In the genomic region with DNA sequence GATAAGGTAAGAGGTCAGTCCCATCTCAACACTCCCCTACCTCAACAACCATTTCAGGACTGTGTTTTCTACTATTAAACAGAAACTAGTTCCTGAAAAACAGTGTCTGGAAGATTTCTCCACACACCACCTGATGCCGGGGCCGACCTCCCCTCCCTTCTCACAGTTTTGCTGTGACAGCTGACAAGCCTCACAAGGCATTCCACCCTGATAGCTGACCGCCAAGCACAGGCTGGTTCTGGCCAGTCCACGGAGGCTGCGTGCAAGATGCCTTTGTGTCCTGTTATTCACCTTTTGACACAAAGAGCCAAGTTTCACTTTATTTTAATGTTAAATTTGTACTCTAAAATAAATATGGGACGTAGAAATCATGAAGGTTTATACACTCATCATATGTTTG, we compare ENCODE assay signal across 27 cellular contexts.
DNase-seq lines count a peak whose midpoint lies in the region; ATAC-seq and TF ChIP-seq lines count a peak whose summit lies in the region.
"Had no signal": no experiment of that assay in that cellular context is flagged by ENCODE, and none has a peak within 500 bp of the region (broad histone marks: within the 10 kb centered on the region; RNA-seq: fewer than 3 reads in every experiment).

No MANE protein-coding gene starts in this region.

- no peak overlapping the region for H3K27ac ChIP-seq in upper lobe of left lung
- H3K27ac ChIP-seq: brain microvascular endothelial cell, colonic mucosa, esophagus muscularis mucosa, gastrocnemius medialis, psoas muscle, tibial artery had no signal

- no peak overlapping the region for H3K4me3 Mint-ChIP-seq in activated naive CD4-positive, alpha-beta T cell treated with anti-CD3 and anti-CD28 coated beads, Interleukin-2, amount 50 U/mL, for 24 hours
- H3K4me3 Mint-ChIP-seq in activated naive CD4-positive, alpha-beta T cell treated with anti-CD3 and anti-CD28 coated beads for 36 hours, result no peak overlapping the region
- H3K4me3 Mint-ChIP-seq: activated B cell treated with CpG ODN at 0.5 μM for 24 hours; activated CD4-positive, alpha-beta memory T cell treated with anti-CD3 and anti-CD28 coated beads for 36 hours; activated naive CD8-positive, alpha-beta T cell treated with anti-CD3 and anti-CD28 coated beads, Interleukin-2, amount 50 U/mL, for 24 hours; effector memory CD8-positive, alpha-beta T cell; nephron had no signal

- WGBS in upper lobe of left lung, 2 donors, result 50 to 77% methylated on average over 6 of the region's 6 CpGs

- peak overlapping the region; percentile 23 for H3K27ac Mint-ChIP-seq in activated naive CD4-positive, alpha-beta T cell treated with anti-CD3 and anti-CD28 coated beads, Interleukin-2, amount 50 U/mL, for 24 hours
- no peak overlapping the region for H3K27ac Mint-ChIP-seq in activated naive CD4-positive, alpha-beta T cell treated with anti-CD3 and anti-CD28 coated beads for 36 hours
- H3K27ac Mint-ChIP-seq: activated B cell treated with CpG ODN at 0.5 μM for 24 hours; activated CD4-positive, alpha-beta memory T cell treated with anti-CD3 and anti-CD28 coated beads for 36 hours; activated naive CD8-positive, alpha-beta T cell treated with anti-CD3 and anti-CD28 coated beads, Interleukin-2, amount 50 U/mL, for 24 hours; effector memory CD8-positive, alpha-beta T cell had no signal

- peak overlapping the region; percentile 59 for H2AFZ ChIP-seq in neuron (ENCODE audit: low read depth, low read length)

- H3K27me3 ChIP-seq in neuron (ENCODE audit: insufficient read depth, low read length) (no peaks in the 10 kb centered on the region), upper lobe of left lung (no peaks in the 10 kb centered on the region), HAP-1 (ENCODE audit: low read depth) (no peaks in the 10 kb centered on the region)
- H3K27me3 ChIP-seq: brain microvascular endothelial cell, colonic mucosa, esophagus muscularis mucosa, gastrocnemius medialis, tibial artery had no signal

- ATAC-seq in left cardiac atrium (peak; percentile 40 to 77), upper lobe of left lung (ENCODE audit: low FRiP score in 2 of 2) (no peak), HG03520 (IDR thresholded peaks at IDR 0.05; ENCODE audit: unreplicated experiment) (no peak)
- ATAC-seq: activated naive CD8-positive, alpha-beta T cell treated with anti-CD3 and anti-CD28 coated beads, Interleukin-2, amount 50 U/mL, for 24 hours; effector memory CD8-positive, alpha-beta T cell; gastrocnemius medialis; psoas muscle had no signal

- no peaks in the 10 kb centered on the region for H3K9me3 ChIP-seq in neuron (ENCODE audit: low read length)
- no peaks in the 10 kb centered on the region for H3K9me3 ChIP-seq in upper lobe of left lung
- H3K9me3 ChIP-seq in HAP-1, result no peaks in the 10 kb centered on the region
- H3K9me3 ChIP-seq: colonic mucosa, esophagus muscularis mucosa, gastrocnemius medialis, psoas muscle, SK-N-SH, tibial artery had no signal

- H3K36me3 ChIP-seq in neuron (ENCODE audit: insufficient read depth, low read length) (no peaks in the 10 kb centered on the region), upper lobe of left lung (no peaks in the 10 kb centered on the region), HAP-1 (replicated peaks) (no peaks in the 10 kb centered on the region)
- H3K36me3 ChIP-seq: brain microvascular endothelial cell, colonic mucosa, esophagus muscularis mucosa, gastrocnemius medialis, tibial artery had no signal

- no peak for TF ChIP-seq EP300 in upper lobe of left lung (IDR thresholded peaks at IDR 0.05)

- no peaks in the 10 kb centered on the region for H3K4me1 Mint-ChIP-seq in activated naive CD4-positive, alpha-beta T cell treated with anti-CD3 and anti-CD28 coated beads, Interleukin-2, amount 50 U/mL, for 24 hours
- H3K4me1 Mint-ChIP-seq in activated naive CD4-positive, alpha-beta T cell treated with anti-CD3 and anti-CD28 coated beads for 36 hours (ENCODE audit: low read depth), result no peaks in the 10 kb centered on the region
- H3K4me1 Mint-ChIP-seq: activated B cell treated with CpG ODN at 0.5 μM for 24 hours; activated naive CD8-positive, alpha-beta T cell treated with anti-CD3 and anti-CD28 coated beads, Interleukin-2, amount 50 U/mL, for 24 hours had no signal

- no peaks in the 10 kb centered on the region for H3K4me1 ChIP-seq in neuron (ENCODE audit: insufficient read depth, low read length)
- H3K4me1 ChIP-seq in upper lobe of left lung, result no peaks in the 10 kb centered on the region
- peaks cover 7% of the 10 kb centered on the region; the same call in 1 of the 2 replicates for H3K4me1 ChIP-seq in HAP-1
- H3K4me1 ChIP-seq: colonic mucosa, esophagus muscularis mucosa, gastrocnemius medialis, psoas muscle, tibial artery had no signal

- no peaks in the 10 kb centered on the region for H3K27me3 Mint-ChIP-seq in activated naive CD4-positive, alpha-beta T cell treated with anti-CD3 and anti-CD28 coated beads, Interleukin-2, amount 50 U/mL, for 24 hours
- no peaks in the 10 kb centered on the region for H3K27me3 Mint-ChIP-seq in activated naive CD4-positive, alpha-beta T cell treated with anti-CD3 and anti-CD28 coated beads for 36 hours (ENCODE audit: low read depth)
- H3K27me3 Mint-ChIP-seq: activated B cell treated with CpG ODN at 0.5 μM for 24 hours; activated CD4-positive, alpha-beta memory T cell treated with anti-CD3 and anti-CD28 coated beads for 36 hours; activated naive CD8-positive, alpha-beta T cell treated with anti-CD3 and anti-CD28 coated beads, Interleukin-2, amount 50 U/mL, for 24 hours; effector memory CD8-positive, alpha-beta T cell had no signal

- no peaks in the 10 kb centered on the region for H3K36me3 Mint-ChIP-seq in activated naive CD4-positive, alpha-beta T cell treated with anti-CD3 and anti-CD28 coated beads, Interleukin-2, amount 50 U/mL, for 24 hours
- H3K36me3 Mint-ChIP-seq in activated naive CD4-positive, alpha-beta T cell treated with anti-CD3 and anti-CD28 coated beads for 36 hours (ENCODE audit: low read depth), result no peaks in the 10 kb centered on the region
- H3K36me3 Mint-ChIP-seq: activated CD4-positive, alpha-beta memory T cell treated with anti-CD3 and anti-CD28 coated beads for 36 hours had no signal

- in situ Hi-C loops in HAP-1 (cut with MboI; ENCODE audit: low sequenced_read_pairs), result no loop called here

- DNase-seq in activated naive CD4-positive, alpha-beta T cell treated with anti-CD3 and anti-CD28 coated beads for 36 hours, result no peak
- DNase-seq in left cardiac atrium, result no peak
- DNase-seq in activated CD4-positive, alpha-beta T cell treated with anti-CD3 and anti-CD28 coated beads, Interleukin-2, amount 50 U/mL, for 1 hour, result no peak
- no peak for DNase-seq in upper lobe of left lung
- DNase-seq in HAP-1 (ENCODE audit: low spot score in 2 of 2), result no peak
- DNase-seq: activated B cell treated with CpG ODN at 0.5 μM for 24 hours; activated CD4-positive, alpha-beta memory T cell treated with anti-CD3 and anti-CD28 coated beads for 36 hours; activated effector memory CD4-positive, alpha-beta T cell treated with Interleukin-2 at 50 U/mL for 16 hours; activated naive CD8-positive, alpha-beta T cell treated with anti-CD3 and anti-CD28 coated beads, Interleukin-2, amount 50 U/mL, for 24 hours; brain microvascular endothelial cell; colonic mucosa; COR-L47; effector memory CD8-positive, alpha-beta T cell; gastrocnemius medialis; IMR-90; midbrain; NCI-H2107; psoas muscle; SK-N-SH; stimulated activated CD4-positive, alpha-beta T cell treated with anti-CD3 and anti-CD28 coated beads, Interleukin-4, amount 100 ng/mL, for 1 hour; stimulated activated naive CD4-positive, alpha-beta T cell treated with Interleukin-2 at 50 U/mL for 16 hours; tibial artery had no signal

- TF ChIP-seq CTCF in upper lobe of left lung (IDR thresholded peaks at IDR 0.05), result no peak

- H3K4me3 ChIP-seq in neuron (ENCODE audit: low read length) (no peak overlapping the region), upper lobe of left lung (no peak overlapping the region), HAP-1 (no peak overlapping the region)
- H3K4me3 ChIP-seq: colonic mucosa, esophagus muscularis mucosa, gastrocnemius medialis, psoas muscle, tibial artery had no signal

- CTCF ChIA-PET in activated naive CD4-positive, alpha-beta T cell treated with anti-CD3 and anti-CD28 coated beads for 36 hours (lab: Charles Lee), result interaction anchor here (0.6 kb wide), 1 partner anchor 366 kb away, joined by 3 read pairs; no protein-coding TSS in a partner anchor

- H3K9me3 Mint-ChIP-seq in activated naive CD4-positive, alpha-beta T cell treated with anti-CD3 and anti-CD28 coated beads, Interleukin-2, amount 50 U/mL, for 24 hours, result peaks cover 6% of the 10 kb centered on the region
- H3K9me3 Mint-ChIP-seq in activated naive CD4-positive, alpha-beta T cell treated with anti-CD3 and anti-CD28 coated beads for 36 hours, result peaks cover 2% of the 10 kb centered on the region
- H3K9me3 Mint-ChIP-seq: activated CD4-positive, alpha-beta memory T cell treated with anti-CD3 and anti-CD28 coated beads for 36 hours; nephron had no signal

- no peak for TF ChIP-seq POLR2A in upper lobe of left lung (IDR thresholded peaks at IDR 0.05)

- intact Hi-C loops in activated naive CD4-positive, alpha-beta T cell treated with anti-CD3 and anti-CD28 coated beads for 36 hours (cut with micrococcal nuclease), result no loop called here
- intact Hi-C loops in left cardiac atrium (cut with DNase I), result no loop called here

Comparison
In these comparisons a context has a peak if more than half of its experiments do, and no peak if none do; other contexts are left out.
1. ATAC-seq: peak in left cardiac atrium (2 of 2); none in upper lobe of left lung (0 of 2) and HG03520 (single experiment).